9 cellular contexts compared by ENCODE assay signal in genomic region chr7:128904381-128905197, GRCh38. TPM values are rescaled to one million over a fixed set of nuclear protein-coding genes. Genes with fewer than 3 reads are reported as not detected.
A peak's percentile ranks its signal among the peaks of the same experiment; 100 is the strongest.
DNase-seq lines count a peak whose midpoint lies in the region; ATAC-seq and TF ChIP-seq lines count a peak whose summit lies in the region.
"Had no signal": no experiment of that assay in that cellular context is flagged by ENCODE, and none has a peak within 500 bp of the region (broad histone marks: within the 10 kb centered on the region; RNA-seq: fewer than 3 reads in every experiment).

No MANE protein-coding gene starts in this region.

- POLR2A ChIA-PET in HEK293 (lab: Yijun Ruan, JAX), result no interaction called here

- no peak overlapping the region for H3K27ac ChIP-seq in HEK293 (ENCODE audit: extremely low read depth, low read depth, low read length)
- no peak overlapping the region for H3K27ac ChIP-seq in body of pancreas

- peaks cover 5 to 13% (median 13%) of the 10 kb centered on the region in 3 donors for H3K27me3 Mint-ChIP-seq in immature natural killer cell (ENCODE audit: low read depth in 3 of 3)

- TF ChIP-seq CTCF in HEK293 (tag by site-specific recombination; IDR thresholded peaks at IDR 0.05), result no peak; the same call in 1 of the 2 replicates
- TF ChIP-seq CTCF in body of pancreas (IDR thresholded peaks at IDR 0.05), result peak; percentile 33 to 67 (median 59)

- H3K36me3 ChIP-seq in HEK293 (ENCODE audit: control insufficient read depth in 2 of 2, insufficient read depth in 1 of 2, low read length in 2 of 2), result no peaks in the 10 kb centered on the region
- H3K36me3 ChIP-seq in body of pancreas (replicated peaks in 1 of 2; ENCODE audit: insufficient read depth in 1 of 2, low read depth in 2 of 2), result no peaks in the 10 kb centered on the region

- no peak overlapping the region for H3K4me3 Mint-ChIP-seq in immature natural killer cell
- H3K4me3 Mint-ChIP-seq: stimulated activated naive CD8-positive, alpha-beta T cell treated with anti-CD3 and anti-CD28 coated beads, Interleukin-15, Interleukin-2, amounts not matched to agents 100 ng/mL and 50 ng/mL, for 24 hours had no signal

- ATAC-seq in activated CD4-positive, CD25-positive, alpha-beta regulatory T cell treated with anti-CD3 and anti-CD28 coated beads, Interleukin-2, amount 50 U/mL, for 24 hours, result peak; percentile 63 to 64
- ATAC-seq in body of pancreas, result peak; percentile 62

- H3K9me3 Mint-ChIP-seq in immature natural killer cell, result peaks cover 0 to 3% (median 0%) of the 10 kb centered on the region in 6 donors

- H3K9me3 ChIP-seq in HEK293 (ENCODE audit: control insufficient read depth, insufficient read depth, low read depth, low read length) (no peaks in the 10 kb centered on the region), body of pancreas (peaks cover 0 to 2% (median 0%) of the 10 kb centered on the region in 3 donors)

- H3K4me1 ChIP-seq in HEK293 (ENCODE audit: control insufficient read depth, insufficient read depth, low read length) (no peaks in the 10 kb centered on the region), body of pancreas (no peaks in the 10 kb centered on the region)

- H3K27me3 ChIP-seq in body of pancreas, result no peaks in the 10 kb centered on the region

- WGBS in body of pancreas, 2 donors, result 29 to 40% methylated on average over 7 to 8 of the region's 8 CpGs

- no peak for TF ChIP-seq POLR2A in body of pancreas (IDR thresholded peaks at IDR 0.05)

- intact Hi-C loops in body of pancreas (cut with DNase I), result loop anchor here (5.0 kb wide), 1 partner anchor 188 kb away; no protein-coding TSS in a partner anchor

- CTCF ChIA-PET in HEK293 (lab: Yijun Ruan, JAX), result interaction anchor here (0.6 to 3.1 kb wide), 5 partner anchors 16 to 560 kb away, joined by 3 to 16 read pairs (median 4); no protein-coding TSS in a partner anchor

- DNase-seq in activated CD4-positive, CD25-positive, alpha-beta regulatory T cell (lab: John Stamatoyannopoulos, UW), result no peak
- DNase-seq in NCI-H526 treated with DMSO at 0.1 percent for 48 hours (lab: John Stamatoyannopoulos, UW), result peak; percentile 36
- DNase-seq in body of pancreas, result peak in 1 of 4 donors; percentile 42
- peak; percentile 48 to 55 (median 55) for DNase-seq in immature natural killer cell
- DNase-seq in superior temporal gyrus (ENCODE audit: extremely low spot score), result peak; percentile 64
- DNase-seq in activated CD4-positive, alpha-beta T cell treated with anti-CD3 and anti-CD28 coated beads, Interleukin-2, amount 50 U/mL, for 48 hours, result no peak

- H3K4me3 ChIP-seq in HEK293 (ENCODE audit: low read depth, low read length) (no peak overlapping the region), body of pancreas (no peak overlapping the region)

- no peaks in the 10 kb centered on the region for H3K4me1 Mint-ChIP-seq in immature natural killer cell

- no peak overlapping the region for H3K27ac Mint-ChIP-seq in immature natural killer cell
- H3K27ac Mint-ChIP-seq: stimulated activated naive CD8-positive, alpha-beta T cell treated with anti-CD3 and anti-CD28 coated beads, Interleukin-15, Interleukin-2, amounts not matched to agents 100 ng/mL and 50 ng/mL, for 24 hours had no signal

- H3K36me3 Mint-ChIP-seq in immature natural killer cell, result no peaks in the 10 kb centered on the region

TF ChIP-seq in HEK293, 187 proteins besides CTCF, POLR2A, EP300 and RAD21:
- TF ChIP-seq ZNF560 (tag by site-specific recombination; IDR thresholded peaks at IDR 0.05; ENCODE audit: borderline replicate concordance), result no peak
- TF ChIP-seq ZNF366 (tag by site-specific recombination; conservative IDR thresholded peaks at IDR 0.05), result peak; percentile 60
- no peak for TF ChIP-seq ZIC2 (tag by site-specific recombination; IDR thresholded peaks at IDR 0.05)
- no peak for TF ChIP-seq ATF2 (tag by site-specific recombination; IDR thresholded peaks at IDR 0.05; ENCODE audit: low read depth)
- TF ChIP-seq ZNF48 (tag by site-specific recombination; IDR thresholded peaks at IDR 0.05), result no peak
- TF ChIP-seq ZNF654 (tag by site-specific recombination; IDR thresholded peaks at IDR 0.05; ENCODE audit: low read depth), result peak; percentile 73
- TF ChIP-seq ZNF398 (tag by site-specific recombination; IDR thresholded peaks at IDR 0.05), result peak; percentile 76
- 0 out of 2 replicates have a peak, but pooled peaks have one; percentile 31 for TF ChIP-seq ZNF10 (tag by site-specific recombination; IDR thresholded peaks at IDR 0.05)
- TF ChIP-seq ZNF23 (tag by site-specific recombination; IDR thresholded peaks at IDR 0.05; ENCODE audit: borderline replicate concordance), result no peak
- 0 out of 2 replicates have a peak, but pooled peaks have one; percentile 27 for TF ChIP-seq ZBTB8A (tag by site-specific recombination; IDR thresholded peaks at IDR 0.05)
TF ChIP-seq in HEK293: peak in this region for 5.

RNA-seq across cellular contexts. Expression of gene KCP, which starts 5.9 kb away (rescaled TPM):
- total RNA-seq in body of pancreas, result under 1 TPM in 1 of 2 donors, not detected in 1; 0.33 TPM
- under 1 TPM in 1 of 3 donors, not detected in 2; 0.16 TPM for polyA plus RNA-seq in immature natural killer cell

RNA-seq across cellular contexts. Expression of gene IRF5, which starts 33.1 kb away (rescaled TPM):
- total RNA-seq in body of pancreas, result 10 to 100 TPM in 1 of 2 donors, 1 to 10 TPM in 1; 4.9 to 15.3 TPM
- 10 to 100 TPM; 14.2 to 31.7 (median 25.6) TPM for polyA plus RNA-seq in immature natural killer cell

RNA-seq across cellular contexts. Expression of gene ATP6V1F, which starts 41.9 kb away (rescaled TPM):
- 10 to 100 TPM; 36.3 to 45.8 TPM for total RNA-seq in body of pancreas
- 100 to 1,000 TPM; 358 to 616 (median 487) TPM for polyA plus RNA-seq in immature natural killer cell

Comparison
In these comparisons a context has a peak if more than half of its experiments do, and no peak if none do; other contexts are left out.
1. DNase-seq: peak in NCI-H526 treated with DMSO at 0.1 percent for 48 hours (single experiment), immature natural killer cell (3 of 3) and superior temporal gyrus (single experiment); none in activated CD4-positive, CD25-positive, alpha-beta regulatory T cell (0 of 4) and activated CD4-positive, alpha-beta T cell treated with anti-CD3 and anti-CD28 coated beads, Interleukin-2, amount 50 U/mL, for 48 hours (0 of 2).